ENCODE assay signal across 8 cellular contexts in the genomic region with DNA sequence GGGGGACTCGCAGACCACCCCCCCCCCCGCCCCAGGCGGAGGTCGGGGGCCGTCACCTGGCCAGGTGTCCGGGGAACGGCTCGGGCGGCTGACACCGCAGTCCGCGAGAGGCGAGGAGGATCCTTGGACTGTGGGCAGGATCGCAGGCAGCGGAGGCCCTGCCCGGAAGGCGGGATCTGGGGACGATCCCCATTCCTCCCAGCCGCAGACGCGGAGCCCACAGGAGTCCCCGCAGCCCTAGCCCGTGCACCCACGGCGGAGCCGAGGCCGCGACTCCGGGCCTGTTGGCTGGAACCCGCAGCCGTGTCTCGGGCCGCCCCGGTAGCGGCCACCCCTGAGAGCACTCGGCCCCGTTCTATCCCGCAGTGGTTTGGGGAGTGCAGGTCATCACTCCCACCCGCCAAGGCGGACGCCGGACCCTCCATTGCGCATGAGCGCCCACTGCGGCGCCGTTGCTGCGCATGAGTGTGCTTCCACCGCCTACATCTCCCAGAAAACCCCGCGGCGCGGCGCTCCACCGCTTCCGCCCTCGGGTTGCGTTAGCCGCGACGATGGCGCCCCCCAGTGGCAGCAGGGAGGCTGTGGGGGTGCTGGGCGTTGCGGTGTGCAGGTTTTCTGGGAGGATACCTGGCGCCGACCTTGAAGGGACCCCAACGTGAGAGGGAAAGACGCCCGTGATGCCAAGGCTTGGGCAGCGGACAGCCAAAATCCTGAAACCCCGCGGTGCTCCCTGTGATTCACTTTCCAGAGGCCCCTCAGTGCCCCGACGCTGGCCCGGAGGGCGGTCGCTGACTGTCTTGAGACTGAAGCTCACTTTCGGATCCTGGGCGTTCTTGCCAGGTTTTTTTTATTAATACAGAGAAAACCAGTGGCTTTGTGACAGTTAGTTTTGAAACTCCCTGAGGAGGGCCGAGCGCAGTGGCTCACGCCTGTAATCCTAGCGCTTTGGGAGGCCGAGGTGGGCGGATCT. TPM values are rescaled to one million over a fixed set of nuclear protein-coding genes. Genes with fewer than 3 reads are reported as not detected.
DNase-seq lines count a peak whose midpoint lies in the region; ATAC-seq and TF ChIP-seq lines count a peak whose summit lies in the region.

No MANE protein-coding gene starts in this region.

- peak; percentile 96 for TF ChIP-seq CTCF in lung (IDR thresholded peaks at IDR 0.05; ENCODE audit: control extremely low read depth, extremely low read depth)

- peak overlapping the region; percentile 89 to 99 for H3K27ac ChIP-seq in lung (ENCODE audit: low read depth in 1 of 2, low read length in 1 of 2)

- WGBS in lung, 2 donors = 2% methylated on average over 71 to 85 of the region's 85 CpGs

- H3K27me3 ChIP-seq in lung (ENCODE audit: control insufficient read depth, insufficient read depth) = no peaks in the 10 kb centered on the region

- H3K36me3 ChIP-seq in lung (ENCODE audit: control insufficient read depth in 2 of 2, insufficient read depth in 2 of 2, low read length in 2 of 2) = no peaks in the 10 kb centered on the region

- H3K4me3 ChIP-seq in lung = peak overlapping the region; percentile 88

- ATAC-seq in GM18868 (IDR thresholded peaks at IDR 0.05; ENCODE audit: unreplicated experiment) = peak; percentile 76
- peak; percentile 77 for ATAC-seq in HG03175 (IDR thresholded peaks at IDR 0.05; ENCODE audit: unreplicated experiment)
- peak; percentile 95 for ATAC-seq in lung (ENCODE audit: insufficient read depth, low FRiP score)

- H3K9me3 ChIP-seq in lung (ENCODE audit: control insufficient read depth in 2 of 2, insufficient read depth in 1 of 2, low read length in 1 of 2) = peaks cover 0 to 11% of the 10 kb centered on the region in 2 donors

- peaks cover 6 to 9% of the 10 kb centered on the region in 2 donors for H3K4me1 ChIP-seq in lung (ENCODE audit: control insufficient read depth in 2 of 2, insufficient read depth in 2 of 2, low read length in 2 of 2)

- DNase-seq in AG08395 (ENCODE audit: low spot score) = peak; percentile 97
- DNase-seq in NCI-H524 treated with DMSO at 0.1 percent for 48 hours (lab: John Stamatoyannopoulos, UW) = peak; percentile 60
- DNase-seq in activated CD8-positive, alpha-beta memory T cell treated with anti-CD3 and anti-CD28 coated beads for 24 hours = peak; percentile 100
- DNase-seq in effector CD8-positive, alpha-beta T cell (lab: John Stamatoyannopoulos, UW) = peak; percentile 98
- peak; percentile 97 for DNase-seq in lung (ENCODE audit: low spot score)
- DNase-seq in stimulated activated CD4-positive, alpha-beta T cell treated with anti-CD3 and anti-CD28 coated beads, TNF-alpha, amount 100 ng/mL, for 1 hour (ENCODE audit: low read depth in 3 of 3, low spot score in 1 of 3) = peak; percentile 94 to 99 (median 96)

RNA-seq across cellular contexts. Expression of a gene that starts 4.4 kb away (rescaled TPM):
- total RNA-seq in lung = 10 to 100 TPM in 1 of 2 donors, 1 to 10 TPM in 1; 9.0 to 20.0 TPM
- polyA plus RNA-seq in lung = 1 to 10 TPM; 2.3 to 3.9 TPM

RNA-seq across cellular contexts. Expression of a gene that starts 27.9 kb away (rescaled TPM):
- total RNA-seq in lung = 10 to 100 TPM; 27.8 to 29.6 TPM
- polyA plus RNA-seq in lung = 10 to 100 TPM; 10.2 to 24.2 TPM

RNA-seq across cellular contexts. Expression of a gene that starts 56.9 kb away (rescaled TPM):
- total RNA-seq in lung = 100 to 1,000 TPM in 1 of 2 donors, 10 to 100 TPM in 1; 68.7 to 123 TPM
- 10 to 100 TPM; 22.1 to 37.4 TPM for polyA plus RNA-seq in lung

Comparison
In these comparisons a context has a peak if more than half of its experiments do, and no peak if none do; other contexts are left out.
1. Peak in every context shown above with its lines: DNase-seq, ATAC-seq, H3K4me3 ChIP-seq and H3K27ac ChIP-seq.